20 cellular contexts compared by ENCODE assay signal in genomic region chr17:11768981-11769380, GRCh38.
A peak's percentile ranks its signal among the peaks of the same experiment; 100 is the strongest.
DNase-seq lines count a peak whose midpoint lies in the region; FAIRE-seq and TF ChIP-seq lines count a peak whose summit lies in the region.
"Had no signal": no experiment of that assay in that cellular context is flagged by ENCODE, and none has a peak within 500 bp of the region (broad histone marks: within the 10 kb centered on the region; RNA-seq: fewer than 3 reads in every experiment).

No MANE protein-coding gene starts in this region.

- no peaks in the 10 kb centered on the region for H3K36me3 ChIP-seq in H1 (ENCODE audit: control insufficient read depth in 2 of 4, insufficient read depth in 4 of 4, low read length in 3 of 4)
- H3K36me3 ChIP-seq in esophagus muscularis mucosa = no peaks in the 10 kb centered on the region
- H3K36me3 ChIP-seq in neuronal stem cell (replicated peaks in 1 of 2; ENCODE audit: control insufficient read depth in 2 of 2, insufficient read depth in 2 of 2, low read length in 2 of 2) = no peaks in the 10 kb centered on the region
- H3K36me3 ChIP-seq in SJCRH30 = no peaks in the 10 kb centered on the region
- H3K36me3 ChIP-seq: BLaER1 treated with 17β-estradiol and CSF1 and Interleukin-3, amounts not matched to agents 10 nM and 100 nM had no signal

- no peak overlapping the region for H2BK20ac ChIP-seq in H1 (ENCODE audit: low read length)

- CTCF ChIA-PET in H1 (lab: Charles Lee; ENCODE audit: partially characterized antibody) = interaction anchor here (0.6 to 1.9 kb wide), 3 partner anchors 26 to 473 kb away, joined by 4 to 5 read pairs (median 4); no protein-coding TSS in a partner anchor

- no peak overlapping the region for H2BK15ac ChIP-seq in H1 (ENCODE audit: low read length)
- H2BK15ac ChIP-seq in neuronal stem cell (ENCODE audit: low read length) = no peak overlapping the region

- H4K91ac ChIP-seq in H1 (replicated peaks; ENCODE audit: insufficient read length, low read length) = peak overlapping the region; percentile 8
- no peak overlapping the region for H4K91ac ChIP-seq in neuronal stem cell (ENCODE audit: low read depth, low read length, poor library complexity)

- H3K27me3 ChIP-seq in H1 (replicated peaks in 1 of 4; ENCODE audit: control insufficient read depth in 3 of 4, extremely low read depth in 1 of 4, insufficient read depth in 3 of 4, low read length in 3 of 4) (no peaks in the 10 kb centered on the region), esophagus muscularis mucosa (no peaks in the 10 kb centered on the region), neuronal stem cell (ENCODE audit: control insufficient read depth in 3 of 3, insufficient read depth in 3 of 3, low read depth in 1 of 3, low read length in 3 of 3) (no peaks in the 10 kb centered on the region), SJCRH30 (no peaks in the 10 kb centered on the region)
- H3K27me3 ChIP-seq: BLaER1 treated with 17β-estradiol and CSF1 and Interleukin-3, amounts not matched to agents 10 nM and 100 nM had no signal

- H3K4me3 ChIP-seq in H1 (ENCODE audit: extremely low read depth in 1 of 4, insufficient read depth in 2 of 4, low read depth in 3 of 4, low read length in 4 of 4) = no peak overlapping the region
- H3K4me3 ChIP-seq in esophagus muscularis mucosa = no peak overlapping the region
- H3K4me3 ChIP-seq in neuronal stem cell (ENCODE audit: low read length in 2 of 2) = no peak overlapping the region
- H3K4me3 ChIP-seq in SJCRH30 = no peak overlapping the region
- H3K4me3 ChIP-seq: BLaER1 treated with 17β-estradiol and CSF1 and Interleukin-3, amounts not matched to agents 10 nM and 100 nM had no signal

- H2BK120ac ChIP-seq in H1 (replicated peaks; ENCODE audit: low read depth, low read length) (no peak overlapping the region), neuronal stem cell (ENCODE audit: low read depth, low read length) (no peak overlapping the region)

- no peak overlapping the region for H4K5ac ChIP-seq in H1 (ENCODE audit: insufficient read length, low read depth, low read length)

- H3K4me1 ChIP-seq in H1 (replicated peaks in 1 of 4; ENCODE audit: control insufficient read depth in 3 of 4, insufficient read depth in 4 of 4, low read length in 3 of 4) (no peaks in the 10 kb centered on the region), esophagus muscularis mucosa (no peaks in the 10 kb centered on the region), neuronal stem cell (ENCODE audit: control insufficient read depth in 2 of 2, insufficient read depth in 1 of 2, low read depth in 1 of 2, low read length in 2 of 2) (no peaks in the 10 kb centered on the region), SJCRH30 (no peaks in the 10 kb centered on the region)
- H3K4me1 ChIP-seq: Caco-2 had no signal

- H4K20me1 ChIP-seq in H1 (replicated peaks in 1 of 2; ENCODE audit: control insufficient read depth in 1 of 2, insufficient read depth in 2 of 2, low read length in 2 of 2) = no peaks in the 10 kb centered on the region
- H4K20me1 ChIP-seq: BLaER1 treated with 17β-estradiol and CSF1 and Interleukin-3, amounts not matched to agents 10 nM and 100 nM had no signal

- H3K4me2 ChIP-seq in H1 (ENCODE audit: insufficient read depth in 1 of 2, low read depth in 2 of 2, low read length in 2 of 2) = no peak overlapping the region
- H3K4me2 ChIP-seq in neuronal stem cell (ENCODE audit: insufficient read depth, low read length, poor library complexity, severe bottlenecking) = no peak overlapping the region
- H3K4me2 ChIP-seq: BLaER1 treated with 17β-estradiol and CSF1 and Interleukin-3, amounts not matched to agents 10 nM and 100 nM had no signal

- H2AFZ ChIP-seq in H1 (ENCODE audit: low read length) = no peak overlapping the region
- H2AFZ ChIP-seq in neuronal stem cell (ENCODE audit: low read length) = no peak overlapping the region

- 89% methylated on average over 19 of the region's 19 CpGs; no CpG with 5 or more reads in 1 of the 2 experiments for WGBS in H1 (ENCODE audit: extremely low coverage in 1 of 2, insufficient coverage in 1 of 2, insufficient read length in 1 of 2, insufficient replicate concordance in 2 of 2, low coverage in 1 of 2, low lambda C conversion rate in 2 of 2, missing lambda C conversion rate in 1 of 2), 2 experiments
- WGBS in esophagus muscularis mucosa = 88% methylated on average over 15 of the region's 19 CpGs
- WGBS in neuronal stem cell (ENCODE audit: extremely low coverage in 2 of 2, insufficient read length in 2 of 2, insufficient replicate concordance in 1 of 2), 2 donors = no CpG with 5 or more reads among the region's 19 CpGs

- no peak overlapping the region for H2BK12ac ChIP-seq in H1 (ENCODE audit: low read depth, low read length)
- no peak overlapping the region for H2BK12ac ChIP-seq in neuronal stem cell (ENCODE audit: low read length)

- H3K79me1 ChIP-seq in H1 (ENCODE audit: low read depth, low read length) (no peaks in the 10 kb centered on the region), neuronal stem cell (ENCODE audit: low read depth, low read length) (no peaks in the 10 kb centered on the region)

- H3K18ac ChIP-seq in H1 (ENCODE audit: extremely low read depth, low read length) (no peak overlapping the region), neuronal stem cell (ENCODE audit: low read length) (peak overlapping the region; percentile 45)

- H3K14ac ChIP-seq in H1 (ENCODE audit: insufficient read length) = no peak overlapping the region
- peak overlapping the region; percentile 76 for H3K14ac ChIP-seq in neuronal stem cell (ENCODE audit: low read length)

- TF ChIP-seq RAD21 in H1 (IDR thresholded peaks at IDR 0.05 in 1 of 2, conservative IDR thresholded peaks at IDR 0.05 in 1 of 2; ENCODE audit: low read depth in 2 of 2, low read length in 2 of 2) = no peak

- no peak overlapping the region for H3K56ac ChIP-seq in H1 (replicated peaks; ENCODE audit: insufficient read length, low read depth, low read length)

- TF ChIP-seq EP300 in H1 (IDR thresholded peaks at IDR 0.05; ENCODE audit: borderline replicate concordance in 1 of 2, low read depth in 2 of 2, low read length in 2 of 2) = no peak
- no peak for TF ChIP-seq EP300 in esophagus muscularis mucosa (IDR thresholded peaks at IDR 0.05)

- H2BK5ac ChIP-seq in H1 (ENCODE audit: low read depth, low read length) = no peak overlapping the region
- no peak overlapping the region for H2BK5ac ChIP-seq in neuronal stem cell (ENCODE audit: low read length)

- no peak overlapping the region for H3K9ac ChIP-seq in H1 (replicated peaks in 1 of 4; ENCODE audit: extremely low read depth in 1 of 4, low read depth in 3 of 4, low read length in 3 of 4)
- H3K9ac ChIP-seq in neuronal stem cell (ENCODE audit: low read depth, low read length, poor library complexity) = no peak overlapping the region
- H3K9ac ChIP-seq: BLaER1 treated with 17β-estradiol and CSF1 and Interleukin-3, amounts not matched to agents 10 nM and 100 nM had no signal

- TF ChIP-seq POLR2A in H1 (IDR thresholded peaks at IDR 0.05; ENCODE audit: control extremely low read depth in 1 of 2, low read depth in 2 of 2, low read length in 2 of 2) = no peak
- no peak for TF ChIP-seq POLR2A in esophagus muscularis mucosa (IDR thresholded peaks at IDR 0.05; ENCODE audit: low read depth)

- H3K23ac ChIP-seq in H1 (ENCODE audit: insufficient read length) (no peak overlapping the region), neuronal stem cell (ENCODE audit: low read depth, low read length, poor library complexity) (no peak overlapping the region)

- DNase-seq in H1 (ENCODE audit: low read depth in 1 of 2, low spot score in 2 of 2) (no peak), esophagus muscularis mucosa (ENCODE audit: extremely low spot score) (peak; percentile 85), neuronal stem cell (ENCODE audit: low spot score) (no peak), hypothalamus (lab: John Stamatoyannopoulos, UW) (no peak), SJCRH30 (no peak)
- DNase-seq: 8988T; AML-193; Caco-2; Calu3; CD4-positive, alpha-beta T cell; CD8-positive, alpha-beta T cell; DMS79 treated with DMSO at 0.1 percent for 48 hours; GF-D8 had no signal

- H3K27ac ChIP-seq in H1 (ENCODE audit: low read depth, low read length) (no peak overlapping the region), esophagus muscularis mucosa (replicated peaks in 1 of 4) (no peak overlapping the region), neuronal stem cell (replicated peaks; ENCODE audit: low read length) (no peak overlapping the region), SJCRH30 (no peak overlapping the region)
- H3K27ac ChIP-seq: BLaER1 treated with 17β-estradiol and CSF1 and Interleukin-3, amounts not matched to agents 10 nM and 100 nM; C4-2B had no signal

- H4K8ac ChIP-seq in H1 (ENCODE audit: extremely low read depth, insufficient read depth, low read length) (no peak overlapping the region), neuronal stem cell (ENCODE audit: low read depth, low read length) (no peak overlapping the region)

- H3K79me2 ChIP-seq in H1 (ENCODE audit: control insufficient read depth in 1 of 2, insufficient read depth in 2 of 2, low read length in 2 of 2) = no peaks in the 10 kb centered on the region

- POLR2A ChIA-PET in H1 (lab: Charles Lee; ENCODE audit: partially characterized antibody) = no interaction called here

- intact Hi-C loops in esophagus muscularis mucosa (cut with DNase I) = no loop called here

- no peak for FAIRE-seq in H1 (lab: Jason Lieb, UNC)
- FAIRE-seq: A204.1, D721Med, G401.6, GM12891, GM19239 had no signal

- TF ChIP-seq CTCF in H1 (IDR thresholded peaks at IDR 0.05; ENCODE audit: control extremely low read depth in 1 of 3, insufficient read depth in 1 of 3, low read depth in 1 of 3, low read length in 3 of 3) (no peak), esophagus muscularis mucosa (IDR thresholded peaks at IDR 0.05) (no peak)

- H3K9me3 ChIP-seq in H1 (ENCODE audit: insufficient read depth in 2 of 2, low read depth in 1 of 2, low read length in 1 of 2) = no peaks in the 10 kb centered on the region
- no peaks in the 10 kb centered on the region for H3K9me3 ChIP-seq in esophagus muscularis mucosa
- H3K9me3 ChIP-seq in neuronal stem cell (replicated peaks in 1 of 2; ENCODE audit: control insufficient read depth in 2 of 2, insufficient read depth in 1 of 2, low read depth in 1 of 2, low read length in 2 of 2) = no peaks in the 10 kb centered on the region
- no peaks in the 10 kb centered on the region for H3K9me3 ChIP-seq in SJCRH30 (replicated peaks)
- H3K9me3 ChIP-seq: BLaER1 treated with 17β-estradiol and CSF1 and Interleukin-3, amounts not matched to agents 10 nM and 100 nM; Caco-2 had no signal

- H2AK5ac ChIP-seq in H1 (ENCODE audit: low read depth, low read length) (no peak overlapping the region), neuronal stem cell (ENCODE audit: low read depth, low read length) (no peak overlapping the region)

- no peaks in the 10 kb centered on the region for H3K23me2 ChIP-seq in H1 (ENCODE audit: low read depth, low read length)

- no peak overlapping the region for H3K4ac ChIP-seq in H1 (replicated peaks; ENCODE audit: insufficient read length, low read depth, low read length)
- no peak overlapping the region for H3K4ac ChIP-seq in neuronal stem cell (ENCODE audit: low read length)

TF ChIP-seq in H1, 55 proteins besides CTCF, POLR2A, EP300 and RAD21 (continues in another document):
- no peak for TF ChIP-seq KDM1A (IDR thresholded peaks at IDR 0.05; ENCODE audit: borderline replicate concordance, low read length)
